ENCODE assay signal across 1 cellular context in the genomic region with DNA sequence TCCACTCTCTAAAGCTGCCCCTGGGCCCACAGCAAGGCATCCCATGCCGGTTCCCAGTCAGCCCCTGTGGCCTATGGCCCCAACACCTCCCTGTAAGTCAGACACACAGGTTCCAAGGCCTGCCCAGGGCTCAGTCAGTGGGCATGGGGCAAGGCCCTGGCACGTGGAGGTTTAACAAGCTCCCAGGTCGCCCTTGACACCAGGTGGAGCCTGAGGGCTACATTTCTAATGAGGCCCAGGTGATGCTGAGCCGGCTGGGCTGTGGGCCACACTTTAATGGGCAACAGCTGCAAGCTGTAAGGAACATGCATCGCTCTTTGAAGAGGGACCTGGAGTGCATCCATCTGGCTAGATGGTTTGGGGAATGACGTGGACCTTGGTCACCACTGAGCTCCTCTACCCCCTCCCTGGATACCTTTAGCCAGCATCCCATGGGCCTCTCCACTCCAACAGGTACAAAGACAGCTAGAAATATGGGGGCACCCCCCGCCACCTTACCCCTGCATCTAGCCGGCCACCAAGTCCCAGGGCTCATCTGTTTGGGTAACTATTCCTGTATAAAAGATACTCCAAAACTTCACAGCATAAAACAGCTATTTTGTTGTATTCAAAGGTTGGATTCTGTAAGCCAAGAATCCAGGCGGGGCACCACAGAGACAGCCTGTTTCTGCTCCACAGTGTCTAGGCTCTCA.
TF ChIP-seq lines count a peak whose summit lies in the region.

No MANE protein-coding gene starts in this region.

TF ChIP-seq in GM23338, 12 proteins besides CTCF, POLR2A, EP300 and RAD21 (continued from another document):
- TF ChIP-seq, protein P1, sequence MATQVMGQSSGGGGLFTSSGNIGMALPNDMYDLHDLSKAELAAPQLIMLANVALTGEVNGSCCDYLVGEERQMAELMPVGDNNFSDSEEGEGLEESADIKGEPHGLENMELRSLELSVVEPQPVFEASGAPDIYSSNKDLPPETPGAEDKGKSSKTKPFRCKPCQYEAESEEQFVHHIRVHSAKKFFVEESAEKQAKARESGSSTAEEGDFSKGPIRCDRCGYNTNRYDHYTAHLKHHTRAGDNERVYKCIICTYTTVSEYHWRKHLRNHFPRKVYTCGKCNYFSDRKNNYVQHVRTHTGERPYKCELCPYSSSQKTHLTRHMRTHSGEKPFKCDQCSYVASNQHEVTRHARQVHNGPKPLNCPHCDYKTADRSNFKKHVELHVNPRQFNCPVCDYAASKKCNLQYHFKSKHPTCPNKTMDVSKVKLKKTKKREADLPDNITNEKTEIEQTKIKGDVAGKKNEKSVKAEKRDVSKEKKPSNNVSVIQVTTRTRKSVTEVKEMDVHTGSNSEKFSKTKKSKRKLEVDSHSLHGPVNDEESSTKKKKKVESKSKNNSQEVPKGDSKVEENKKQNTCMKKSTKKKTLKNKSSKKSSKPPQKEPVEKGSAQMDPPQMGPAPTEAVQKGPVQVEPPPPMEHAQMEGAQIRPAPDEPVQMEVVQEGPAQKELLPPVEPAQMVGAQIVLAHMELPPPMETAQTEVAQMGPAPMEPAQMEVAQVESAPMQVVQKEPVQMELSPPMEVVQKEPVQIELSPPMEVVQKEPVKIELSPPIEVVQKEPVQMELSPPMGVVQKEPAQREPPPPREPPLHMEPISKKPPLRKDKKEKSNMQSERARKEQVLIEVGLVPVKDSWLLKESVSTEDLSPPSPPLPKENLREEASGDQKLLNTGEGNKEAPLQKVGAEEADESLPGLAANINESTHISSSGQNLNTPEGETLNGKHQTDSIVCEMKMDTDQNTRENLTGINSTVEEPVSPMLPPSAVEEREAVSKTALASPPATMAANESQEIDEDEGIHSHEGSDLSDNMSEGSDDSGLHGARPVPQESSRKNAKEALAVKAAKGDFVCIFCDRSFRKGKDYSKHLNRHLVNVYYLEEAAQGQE (IDR thresholded peaks at IDR 0.05; ENCODE audit: unreplicated experiment) = no peak
